11 cellular contexts compared by ENCODE assay signal in genomic region chr14:55117816-55118441, GRCh38. TPM values are rescaled to one million over a fixed set of nuclear protein-coding genes. Genes with fewer than 3 reads are reported as not detected.
DNase-seq lines count a peak whose midpoint lies in the region; ATAC-seq and TF ChIP-seq lines count a peak whose summit lies in the region.
"Had no signal": no experiment of that assay in that cellular context is flagged by ENCODE, and none has a peak within 500 bp of the region (broad histone marks: within the 10 kb centered on the region; RNA-seq: fewer than 3 reads in every experiment).

No MANE protein-coding gene starts in this region.

- H3K27me3 ChIP-seq in left lung: no peaks in the 10 kb centered on the region

- TF ChIP-seq CTCF in left lung (IDR thresholded peaks at IDR 0.05) (no peak), type B pancreatic cell (conservative IDR thresholded peaks at IDR 0.05) (no peak)

- peaks cover 18 to 63% of the 10 kb centered on the region in 2 donors for H3K4me1 ChIP-seq in left lung

- peak overlapping the region; percentile 22 to 87 for H3K27ac ChIP-seq in left lung

- H3K9me3 ChIP-seq in left lung: no peaks in the 10 kb centered on the region

- ATAC-seq in left lung (peak; percentile 32), GM19467 (IDR thresholded peaks at IDR 0.05; ENCODE audit: unreplicated experiment) (no peak), GM18502 (IDR thresholded peaks at IDR 0.05; ENCODE audit: poor library complexity, unreplicated experiment) (no peak), GM21515 (IDR thresholded peaks at IDR 0.05; ENCODE audit: unreplicated experiment) (no peak)

- peak overlapping the region; percentile 96 for H3K27ac Mint-ChIP-seq in type B pancreatic cell
- H3K27ac Mint-ChIP-seq: progenitor cell of endocrine pancreas had no signal

- H3K4me3 Mint-ChIP-seq in type B pancreatic cell: no peak overlapping the region
- H3K4me3 Mint-ChIP-seq: brain had no signal

- H3K4me1 Mint-ChIP-seq in type B pancreatic cell (ENCODE audit: unreplicated experiment): peaks cover 38% of the 10 kb centered on the region

- intact Hi-C loops in left lung (cut with DNase I): no loop called here

- H3K4me3 ChIP-seq in left lung: no peak overlapping the region

- no peaks in the 10 kb centered on the region for H3K27me3 Mint-ChIP-seq in type B pancreatic cell

- H3K36me3 Mint-ChIP-seq in type B pancreatic cell: no peaks in the 10 kb centered on the region
- H3K36me3 Mint-ChIP-seq: brain had no signal

- H3K9me3 Mint-ChIP-seq in type B pancreatic cell: no peaks in the 10 kb centered on the region
- H3K9me3 Mint-ChIP-seq: brain had no signal

- DNase-seq in NCI-H2107 treated with DMSO at 0.1 percent for 48 hours (lab: John Stamatoyannopoulos, UW; ENCODE audit: unreplicated experiment): peak; percentile 13
- DNase-seq in NCI-H2107 (lab: John Stamatoyannopoulos, UW): no peak
- peak; percentile 52 for DNase-seq in astrocyte of the hippocampus (ENCODE audit: low read depth, low spot score)
- DNase-seq in left lung: no peak
- DNase-seq in type B pancreatic cell (ENCODE audit: extremely low spot score, unreplicated experiment): no peak
- DNase-seq: NCI-H446 had no signal

- no peaks in the 10 kb centered on the region for H3K36me3 ChIP-seq in left lung

RNA-seq across cellular contexts. Expression of gene LGALS3, which starts 11.1 kb away (rescaled TPM):
- 100 to 1,000 TPM; 332 to 369 TPM for total RNA-seq in left lung
- 120 and 497 TPM in 2 replicates for total RNA-seq in type B pancreatic cell (ENCODE audit: low replicate concordance)

Comparison
In these comparisons a context has a peak if more than half of its experiments do, and no peak if none do; other contexts are left out.
1. DNase-seq: peak in NCI-H2107 treated with DMSO at 0.1 percent for 48 hours (single experiment) and astrocyte of the hippocampus (single experiment); none in NCI-H2107 (single experiment), left lung (0 of 2) and type B pancreatic cell (single experiment).